38 cellular contexts compared by ENCODE assay signal in the genomic region with DNA sequence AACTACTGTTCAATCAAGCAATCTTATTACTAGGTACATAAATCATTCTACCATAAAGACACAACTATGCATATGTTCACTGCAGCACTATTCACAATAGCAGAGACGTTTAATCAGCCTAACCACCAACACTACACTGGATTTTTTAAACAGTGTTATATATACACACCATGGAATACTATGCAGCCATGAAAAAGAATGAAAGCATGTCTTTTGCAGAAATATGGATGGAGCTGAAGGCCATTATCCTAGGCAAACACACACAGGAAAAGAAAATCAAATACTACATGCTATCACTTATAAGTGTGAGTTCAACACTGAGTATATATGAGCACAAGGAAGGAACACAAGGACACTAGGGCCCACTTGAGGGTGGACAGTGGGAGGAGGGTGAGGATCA.
"Had no signal": no experiment of that assay in that cellular context is flagged by ENCODE, and none has a peak within 500 bp of the region (broad histone marks: within the 10 kb centered on the region; RNA-seq: fewer than 3 reads in every experiment).

No MANE protein-coding gene starts in this region.

- H3K36me3 ChIP-seq: adrenal gland, ascending aorta, brain microvascular endothelial cell, breast epithelium, cardiac muscle cell had no signal

- H3K4me3 Mint-ChIP-seq: activated naive CD4-positive, alpha-beta T cell treated with anti-CD3 and anti-CD28 coated beads for 36 hours; activated naive CD4-positive, alpha-beta T cell treated with anti-CD3 and anti-CD28 coated beads, Interleukin-2, amount 10 ng/mL, durations not matched to agents 7 days and 5 days; activated naive CD4-positive, alpha-beta T cell treated with anti-CD3 and anti-CD28 coated beads, Interleukin-2, amount 50 U/mL, for 24 hours; activated naive CD8-positive, alpha-beta T cell; activated naive CD8-positive, alpha-beta T cell treated with anti-CD3 and anti-CD28 coated beads for 36 hours; activated naive CD8-positive, alpha-beta T cell treated with anti-CD3 and anti-CD28 coated beads, Interleukin-2, amount 10 ng/mL, durations not matched to agents 7 days and 5 days; activated naive CD8-positive, alpha-beta T cell treated with anti-CD3 and anti-CD28 coated beads, Interleukin-2, amount 50 U/mL, for 24 hours; activated T-cell treated with anti-CD3 and anti-CD28 coated beads, Interleukin-2, amount 50 U/mL, for 24 hours; activated T-cell treated with anti-CD3 and anti-CD28 coated beads, Interleukin-2, amount 50 U/mL, for 4 hours; activated T-cell treated with anti-CD3 and anti-CD28 coated beads, Interleukin-2, amount 50 U/mL, for 72 hours; activated T-helper 1 cell treated with anti-CD3 and anti-CD28 coated beads, Interleukin-12 subunit alpha, Interleukin-12 subunit beta, Interleukin-2, Interleukin-4 antibody, amounts not matched to agents 30 ng/mL and 10 ng/mL and 1 ng/mL, durations not matched to agents 14 hours and 24 hours and 36 hours; activated T-helper 17 cell treated with anti-CD3 and anti-CD28 coated beads, Interleukin-2, amount 50 U/mL, for 72 hours; brain; central memory CD8-positive, alpha-beta T cell had no signal

- H3K4me3 ChIP-seq: adrenal gland, ascending aorta, body of pancreas, breast epithelium, cardiac muscle cell had no signal

- H3K27ac ChIP-seq: adrenal gland, ascending aorta, body of pancreas, brain microvascular endothelial cell, breast epithelium, cardiac muscle cell had no signal

- H3K4me1 Mint-ChIP-seq: activated naive CD4-positive, alpha-beta T cell treated with anti-CD3 and anti-CD28 coated beads, Interleukin-2, amount 10 ng/mL, durations not matched to agents 7 days and 5 days; activated naive CD4-positive, alpha-beta T cell treated with anti-CD3 and anti-CD28 coated beads, Interleukin-2, amount 50 U/mL, for 24 hours; activated T-helper 17 cell treated with anti-CD3 and anti-CD28 coated beads, Interleukin-2, amount 50 U/mL, for 72 hours; brain had no signal

- H3K9me3 ChIP-seq: adrenal gland, ascending aorta, body of pancreas had no signal

- H3K27me3 Mint-ChIP-seq: activated naive CD4-positive, alpha-beta T cell treated with anti-CD3 and anti-CD28 coated beads, Interleukin-2, amount 10 ng/mL, durations not matched to agents 7 days and 5 days; activated naive CD4-positive, alpha-beta T cell treated with anti-CD3 and anti-CD28 coated beads, Interleukin-2, amount 50 U/mL, for 24 hours; activated naive CD8-positive, alpha-beta T cell; activated naive CD8-positive, alpha-beta T cell treated with anti-CD3 and anti-CD28 coated beads for 36 hours; activated naive CD8-positive, alpha-beta T cell treated with anti-CD3 and anti-CD28 coated beads, Interleukin-2, amount 10 ng/mL, durations not matched to agents 7 days and 5 days; activated naive CD8-positive, alpha-beta T cell treated with anti-CD3 and anti-CD28 coated beads, Interleukin-2, amount 50 U/mL, for 24 hours; activated T-cell treated with anti-CD3 and anti-CD28 coated beads, Interleukin-2, amount 50 U/mL, for 24 hours; activated T-helper 17 cell treated with anti-CD3 and anti-CD28 coated beads, Interleukin-2, amount 50 U/mL, for 72 hours; central memory CD8-positive, alpha-beta T cell had no signal

- FAIRE-seq: bronchial epithelial cell had no signal

- DNase-seq: activated effector memory CD4-positive, alpha-beta T cell treated with anti-CD3 and anti-CD28 coated beads, Interleukin-2, amount 50 U/mL, for 16 hours; activated effector memory CD4-positive, alpha-beta T cell treated with Interleukin-2 at 50 U/mL for 16 hours; activated gamma-delta T cell; activated gamma-delta T cell treated with Interleukin-2 at 50 U/mL for 16 hours; activated naive CD4-positive, alpha-beta T cell; activated naive CD4-positive, alpha-beta T cell treated with anti-CD3 and anti-CD28 coated beads for 36 hours; activated naive CD4-positive, alpha-beta T cell treated with anti-CD3 and anti-CD28 coated beads, Interleukin-2, amount 10 ng/mL, durations not matched to agents 7 days and 5 days; activated naive CD4-positive, alpha-beta T cell treated with anti-CD3 and anti-CD28 coated beads, Interleukin-2, amount 50 U/mL, for 16 hours; activated naive CD4-positive, alpha-beta T cell treated with Interleukin-2 at 50 U/mL for 16 hours; activated naive CD8-positive, alpha-beta T cell treated with anti-CD3 and anti-CD28 coated beads for 36 hours; activated naive CD8-positive, alpha-beta T cell treated with anti-CD3 and anti-CD28 coated beads, Interleukin-2, amount 10 ng/mL, durations not matched to agents 7 days and 5 days; activated naive CD8-positive, alpha-beta T cell treated with anti-CD3 and anti-CD28 coated beads, Interleukin-2, amount 50 U/mL, for 24 hours; activated T-cell treated with anti-CD3 and anti-CD28 coated beads, Interleukin-2, amount 50 U/mL, for 24 hours; activated T-cell treated with anti-CD3 and anti-CD28 coated beads, Interleukin-2, amount 50 U/mL, for 4 hours; activated T-cell treated with anti-CD3 and anti-CD28 coated beads, Interleukin-2, amount 50 U/mL, for 48 hours; activated T-cell treated with anti-CD3 and anti-CD28 coated beads, Interleukin-2, amount 50 U/mL, for 72 hours; adrenal gland; amniotic stem cell; amygdala; anterior cingulate cortex; aorta; body of pancreas; brain microvascular endothelial cell; caudate nucleus; central memory CD4-positive, alpha-beta T cell; cerebellar nuclear complex had no signal

- H3K27me3 ChIP-seq: adrenal gland, ascending aorta, body of pancreas, brain microvascular endothelial cell, breast epithelium, cardiac muscle cell had no signal

- H3K4me1 ChIP-seq: breast epithelium had no signal

- H3K27ac Mint-ChIP-seq: activated naive CD4-positive, alpha-beta T cell treated with anti-CD3 and anti-CD28 coated beads for 36 hours; activated naive CD4-positive, alpha-beta T cell treated with anti-CD3 and anti-CD28 coated beads, Interleukin-2, amount 10 ng/mL, durations not matched to agents 7 days and 5 days; activated naive CD4-positive, alpha-beta T cell treated with anti-CD3 and anti-CD28 coated beads, Interleukin-2, amount 50 U/mL, for 24 hours; activated naive CD4-positive, alpha-beta T cell treated with anti-CD3 and anti-CD28 coated beads, Interleukin-2, amount 50 U/mL, for 72 hours; activated naive CD8-positive, alpha-beta T cell; activated naive CD8-positive, alpha-beta T cell treated with anti-CD3 and anti-CD28 coated beads for 36 hours; activated naive CD8-positive, alpha-beta T cell treated with anti-CD3 and anti-CD28 coated beads, Interleukin-2, amount 10 ng/mL, durations not matched to agents 7 days and 5 days; activated naive CD8-positive, alpha-beta T cell treated with anti-CD3 and anti-CD28 coated beads, Interleukin-2, amount 50 U/mL, for 24 hours; activated T-cell treated with anti-CD3 and anti-CD28 coated beads, Interleukin-2, amount 50 U/mL, for 24 hours; activated T-cell treated with anti-CD3 and anti-CD28 coated beads, Interleukin-2, amount 50 U/mL, for 72 hours; activated T-helper 1 cell treated with anti-CD3 and anti-CD28 coated beads, Interleukin-12 subunit alpha, Interleukin-12 subunit beta, Interleukin-2, Interleukin-4 antibody, amounts not matched to agents 30 ng/mL and 10 ng/mL and 1 ng/mL, durations not matched to agents 14 hours and 24 hours and 36 hours; activated T-helper 17 cell treated with anti-CD3 and anti-CD28 coated beads, Interleukin-2, amount 50 U/mL, for 72 hours; activated T-helper 2 cell treated with anti-CD3 and anti-CD28 coated beads, Interferon-gamma antibody, Interleukin-2, Interleukin-4, amounts not matched to agents 10 μg/mL and 5 μg/mL and 100 μg/mL, durations not matched to agents 14 hours and 24 hours and 36 hours had no signal

- H3K9me3 Mint-ChIP-seq: central memory CD8-positive, alpha-beta T cell had no signal

- ATAC-seq: activated naive CD4-positive, alpha-beta T cell treated with anti-CD3 and anti-CD28 coated beads, Interleukin-2, amount 50 U/mL, for 72 hours; activated naive CD8-positive, alpha-beta T cell treated with anti-CD3 and anti-CD28 coated beads, Interleukin-2, amount 50 U/mL, for 24 hours; activated T-cell treated with anti-CD3 and anti-CD28 coated beads, Interleukin-2, amount 50 U/mL, for 4 hours; activated T-cell treated with anti-CD3 and anti-CD28 coated beads, Interleukin-2, amount 50 U/mL, for 72 hours; activated T-helper 17 cell treated with anti-CD3 and anti-CD28 coated beads, Interleukin-2, amount 50 U/mL, for 72 hours; body of pancreas had no signal
